Comparison of ENCODE assay signal across 9 cellular contexts in the genomic region with DNA sequence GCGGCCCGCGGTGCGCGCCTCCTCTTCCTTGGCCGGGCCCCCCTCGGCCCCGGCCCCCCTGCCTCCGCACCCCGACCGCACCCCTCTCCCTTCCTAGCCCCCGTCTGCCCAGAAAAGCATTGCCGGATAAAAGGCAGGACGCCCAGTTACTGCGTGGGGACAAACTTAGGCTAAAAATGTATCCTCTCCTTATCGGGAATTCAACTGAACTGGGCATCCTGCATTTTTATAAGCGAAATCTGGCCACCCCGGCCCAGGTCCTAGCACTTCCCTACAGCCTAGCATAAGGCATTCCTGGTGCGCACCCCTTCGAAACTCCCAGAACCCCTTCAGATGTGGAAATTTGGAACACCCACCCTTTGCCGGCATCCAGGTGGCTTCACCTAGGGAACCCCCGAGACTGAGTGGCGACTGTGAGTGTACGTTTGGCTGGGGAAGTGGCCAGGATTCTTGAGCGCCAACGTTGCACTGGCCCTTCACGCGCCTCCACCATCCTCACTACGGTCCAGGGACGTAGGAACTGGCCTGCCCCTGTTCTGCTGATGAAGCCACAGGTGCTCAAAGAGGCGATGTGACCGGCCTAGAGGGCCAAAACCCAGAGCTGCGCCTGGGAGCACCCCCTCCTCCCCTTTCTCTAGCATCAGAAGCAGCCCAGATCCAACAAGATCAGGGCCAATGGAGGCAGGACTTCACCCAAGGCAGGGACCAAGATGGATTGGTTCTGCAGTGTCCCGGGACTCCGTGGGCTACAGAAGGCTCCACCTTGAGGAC. TPM values are rescaled to one million over a fixed set of nuclear protein-coding genes. Genes with fewer than 3 reads are reported as not detected.
DNase-seq lines count a peak whose midpoint lies in the region; ATAC-seq and TF ChIP-seq lines count a peak whose summit lies in the region.
"Had no signal": no experiment of that assay in that cellular context is flagged by ENCODE, and none has a peak within 500 bp of the region (broad histone marks: within the 10 kb centered on the region; RNA-seq: fewer than 3 reads in every experiment).

No MANE protein-coding gene starts in this region.

- peaks cover 23% of the 10 kb centered on the region for H3K4me1 Mint-ChIP-seq in WTC11

- peak overlapping the region; percentile 68 for H3K4me3 Mint-ChIP-seq in WTC11

- CTCF ChIA-PET in WTC11 (lab: Charles Lee) = interaction anchor here (0.5 to 3.1 kb wide), 10 partner anchors 21 to 552 kb away, joined by 3 to 22 read pairs (median 4); partner anchors contain the start of genes CFAP99 and ZFYVE28

- in situ Hi-C loops in HAP-1 (cut with MboI; ENCODE audit: low sequenced_read_pairs) = no loop called here

- H3K27ac Mint-ChIP-seq in WTC11 = 0 out of 2 replicates have a peak overlapping the region, but pooled peaks have one; percentile 8

- peak overlapping the region in 2 of 3 donors; percentile 16 to 43 for H3K9ac ChIP-seq in skeletal muscle tissue (ENCODE audit: low read depth in 1 of 3, low read length in 3 of 3)

- peaks cover 37% of the 10 kb centered on the region for H3K27me3 Mint-ChIP-seq in WTC11 (ENCODE audit: low read depth)

- no peaks in the 10 kb centered on the region for H3K9me3 Mint-ChIP-seq in WTC11

- H3K9me3 ChIP-seq in HAP-1 (no peaks in the 10 kb centered on the region), right atrium auricular region (no peaks in the 10 kb centered on the region), skeletal muscle tissue (ENCODE audit: control insufficient read depth in 3 of 3, low read length in 3 of 3) (no peaks in the 10 kb centered on the region)

- H3K27me3 ChIP-seq in HAP-1 (ENCODE audit: low read depth) = no peaks in the 10 kb centered on the region
- no peaks in the 10 kb centered on the region for H3K27me3 ChIP-seq in right atrium auricular region
- peaks cover 0 to 15% (median 8%) of the 10 kb centered on the region in 3 donors for H3K27me3 ChIP-seq in skeletal muscle tissue (ENCODE audit: control insufficient read depth in 3 of 3, insufficient read depth in 3 of 3, low read length in 3 of 3)

- H3K36me3 ChIP-seq in HAP-1 (replicated peaks) = no peaks in the 10 kb centered on the region
- H3K36me3 ChIP-seq in right atrium auricular region = no peaks in the 10 kb centered on the region
- H3K36me3 ChIP-seq in skeletal muscle tissue (ENCODE audit: control insufficient read depth in 3 of 3, insufficient read depth in 3 of 3, low read length in 3 of 3) = peaks cover 0 to 2% (median 0%) of the 10 kb centered on the region in 3 donors

- H3K36me3 Mint-ChIP-seq in WTC11 = no peaks in the 10 kb centered on the region

- H3K4me3 ChIP-seq in HAP-1 (peak overlapping the region; percentile 21; the same call in 1 of the 2 replicates), right atrium auricular region (peak overlapping the region; percentile 36 to 65), skeletal muscle tissue (ENCODE audit: low read length in 3 of 3) (peak overlapping the region in 1 of 3 donors; percentile 64)

- POLR2A ChIA-PET in WTC11 (lab: Charles Lee) = no interaction called here

- peaks cover 11% of the 10 kb centered on the region for H3K4me1 ChIP-seq in HAP-1
- peaks cover 0 to 19% of the 10 kb centered on the region in 2 donors for H3K4me1 ChIP-seq in right atrium auricular region
- peaks cover 13 to 16% (median 13%) of the 10 kb centered on the region in 3 donors for H3K4me1 ChIP-seq in skeletal muscle tissue (ENCODE audit: control insufficient read depth in 3 of 3, insufficient read depth in 3 of 3, low read length in 3 of 3)

- DNase-seq in HAP-1 (ENCODE audit: low spot score in 2 of 2) (no peak), WTC11 (ENCODE audit: low spot score) (no peak), right atrium auricular region (ENCODE audit: low spot score) (no peak), NCI-H524 treated with DMSO at 0.1 percent for 48 hours (lab: John Stamatoyannopoulos, UW) (no peak), glomerular visceral epithelial cell (ENCODE audit: extremely low spot score) (no peak), NCI-H1092 (lab: John Stamatoyannopoulos, UW) (no peak)

- H3K27ac ChIP-seq in right atrium auricular region (peak overlapping the region in 1 of 2 donors; percentile 50), skeletal muscle tissue (ENCODE audit: low read depth, low read length) (no peak overlapping the region)

- peak; percentile 14 for ATAC-seq in WTC11
- ATAC-seq in HG03439 (IDR thresholded peaks at IDR 0.05; ENCODE audit: unreplicated experiment) = no peak

- TF ChIP-seq CTCF in WTC11 (IDR thresholded peaks at IDR 0.05) (no peak), right atrium auricular region (IDR thresholded peaks at IDR 0.05) (peak; percentile 13 to 20)

TF ChIP-seq in WTC11, 78 proteins besides CTCF, POLR2A, EP300 and RAD21:
- TF ChIP-seq ZNF512 (CRISPR knock-in tag; IDR thresholded peaks at IDR 0.05; ENCODE audit: borderline replicate concordance) (no peak), NR3C1 (CRISPR knock-in tag; conservative IDR thresholded peaks at IDR 0.05; ENCODE audit: low read depth) (no peak), ZNF263 (CRISPR knock-in tag; IDR thresholded peaks at IDR 0.05; ENCODE audit: low read depth) (no peak), HMGXB4 (CRISPR knock-in tag; IDR thresholded peaks at IDR 0.05) (0 out of 2 replicates have a peak, but pooled peaks have one; percentile 27), GABPB1 (CRISPR knock-in tag; IDR thresholded peaks at IDR 0.05) (no peak), MAX (CRISPR knock-in tag; IDR thresholded peaks at IDR 0.05) (no peak)
- TF ChIP-seq, protein P1, sequence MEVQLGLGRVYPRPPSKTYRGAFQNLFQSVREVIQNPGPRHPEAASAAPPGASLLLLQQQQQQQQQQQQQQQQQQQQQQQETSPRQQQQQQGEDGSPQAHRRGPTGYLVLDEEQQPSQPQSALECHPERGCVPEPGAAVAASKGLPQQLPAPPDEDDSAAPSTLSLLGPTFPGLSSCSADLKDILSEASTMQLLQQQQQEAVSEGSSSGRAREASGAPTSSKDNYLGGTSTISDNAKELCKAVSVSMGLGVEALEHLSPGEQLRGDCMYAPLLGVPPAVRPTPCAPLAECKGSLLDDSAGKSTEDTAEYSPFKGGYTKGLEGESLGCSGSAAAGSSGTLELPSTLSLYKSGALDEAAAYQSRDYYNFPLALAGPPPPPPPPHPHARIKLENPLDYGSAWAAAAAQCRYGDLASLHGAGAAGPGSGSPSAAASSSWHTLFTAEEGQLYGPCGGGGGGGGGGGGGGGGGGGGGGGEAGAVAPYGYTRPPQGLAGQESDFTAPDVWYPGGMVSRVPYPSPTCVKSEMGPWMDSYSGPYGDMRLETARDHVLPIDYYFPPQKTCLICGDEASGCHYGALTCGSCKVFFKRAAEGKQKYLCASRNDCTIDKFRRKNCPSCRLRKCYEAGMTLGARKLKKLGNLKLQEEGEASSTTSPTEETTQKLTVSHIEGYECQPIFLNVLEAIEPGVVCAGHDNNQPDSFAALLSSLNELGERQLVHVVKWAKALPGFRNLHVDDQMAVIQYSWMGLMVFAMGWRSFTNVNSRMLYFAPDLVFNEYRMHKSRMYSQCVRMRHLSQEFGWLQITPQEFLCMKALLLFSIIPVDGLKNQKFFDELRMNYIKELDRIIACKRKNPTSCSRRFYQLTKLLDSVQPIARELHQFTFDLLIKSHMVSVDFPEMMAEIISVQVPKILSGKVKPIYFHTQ (CRISPR knock-in tag; IDR thresholded peaks at IDR 0.05) = no peak

RNA-seq across cellular contexts. Expression of gene RNF4, which starts 5.7 kb away (rescaled TPM):
- 77.8 to 87.3 TPM (median 82.5 TPM) in 3 replicates for total RNA-seq in WTC11 (2021)
- total RNA-seq in right atrium auricular region = 10 to 100 TPM; 30.0 to 31.3 TPM
- 29.2 TPM for total RNA-seq in skeletal muscle tissue

RNA-seq across cellular contexts. Expression of gene CFAP99, which starts 44.4 kb away (rescaled TPM):
- total RNA-seq in WTC11 (2021) = 0.23 to 0.41 TPM in 2 of 3 replicates, not detected in the other
- not detected for total RNA-seq in right atrium auricular region
- total RNA-seq in skeletal muscle tissue = not detected
- total RNA-seq: glomerular endothelial cell had no signal

RNA-seq across cellular contexts. Expression of gene ZFYVE28, which starts 44.7 kb away (rescaled TPM):
- total RNA-seq in WTC11 (2021) (4.5 to 7.8 TPM (median 6.0 TPM) in 3 replicates), right atrium auricular region (1 to 10 TPM; 3.4 to 6.0 TPM), skeletal muscle tissue (1.0 TPM)
